8 cellular contexts compared by ENCODE assay signal in the genomic region with DNA sequence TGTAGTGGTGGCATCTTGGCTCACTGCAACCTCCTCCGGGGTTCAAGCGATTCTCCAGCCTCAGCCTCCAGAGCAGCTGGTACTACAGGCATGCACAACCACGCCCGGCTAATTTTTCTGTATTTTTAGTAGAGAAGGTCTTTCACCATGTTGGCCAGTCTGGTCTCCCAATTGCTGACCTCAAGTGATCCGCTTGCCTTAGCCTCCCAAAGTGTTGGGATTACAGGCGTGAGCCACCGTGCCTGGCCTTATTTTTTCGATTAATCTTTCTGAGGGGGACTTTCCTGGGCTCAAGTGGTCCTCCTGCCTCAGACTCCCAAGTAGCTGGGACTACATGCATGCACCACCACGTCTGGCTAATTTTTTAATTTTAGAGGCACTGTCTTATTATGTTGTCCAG. TPM values are rescaled to one million over a fixed set of nuclear protein-coding genes. Genes with fewer than 3 reads are reported as not detected.
DNase-seq lines count a peak whose midpoint lies in the region; ATAC-seq and TF ChIP-seq lines count a peak whose summit lies in the region.

No MANE protein-coding gene starts in this region.

- H3K4me3 ChIP-seq in heart left ventricle: peak overlapping the region in 9 of 12 donors; percentile 57 to 91 (median 73)

- no peaks in the 10 kb centered on the region for H3K9me3 ChIP-seq in heart left ventricle

- ATAC-seq in heart left ventricle: no peak
- no peak for ATAC-seq in left cardiac atrium
- no peak for ATAC-seq in HG03159 (IDR thresholded peaks at IDR 0.05; ENCODE audit: unreplicated experiment)
- no peak for ATAC-seq in GM21360 (IDR thresholded peaks at IDR 0.05; ENCODE audit: unreplicated experiment)

- H3K4me3 Mint-ChIP-seq in brain (peak overlapping the region; percentile 97 to 100 (median 99)), mesothelial cell of epicardium (peak overlapping the region; percentile 99)

- whole genome bisulfite sequencing in heart left ventricle, 4 donors: 91 to 93% (median 92%) methylated on average over 9 of the region's 9 CpGs

- no peak for DNase-seq in heart left ventricle
- DNase-seq in left cardiac atrium: no peak
- no peak for DNase-seq in mesothelial cell of epicardium (ENCODE audit: low spot score in 2 of 2, unreplicated experiment in 2 of 2)
- DNase-seq in central memory CD4-positive, alpha-beta T cell: no peak
- no peak for DNase-seq in inferior parietal cortex (ENCODE audit: extremely low spot score)

- no peaks in the 10 kb centered on the region for H3K27me3 ChIP-seq in heart left ventricle

- H3K27ac Mint-ChIP-seq in brain (peak overlapping the region; percentile 91 to 98 (median 96)), mesothelial cell of epicardium (peak overlapping the region; percentile 96)

- TF ChIP-seq POLR2A in heart left ventricle (IDR thresholded peaks at IDR 0.05): no peak

- TF ChIP-seq CTCF in heart left ventricle (IDR thresholded peaks at IDR 0.05) (no peak), brain (conservative IDR thresholded peaks at IDR 0.05) (no peak), mesothelial cell of epicardium (IDR thresholded peaks at IDR 0.05; ENCODE audit: unreplicated experiment) (no peak)

- H3K36me3 ChIP-seq in heart left ventricle: peaks cover 0 to 29% (median 27%) of the 10 kb centered on the region in 9 donors

- intact Hi-C loops in heart left ventricle (cut with DNase I) (loop anchor here in 1 of 10 donors (10.0 kb wide), 1 partner anchor 392 kb away; the partner anchor contains the start of genes NAGA, PHETA2 and SMDT1), left cardiac atrium (cut with DNase I) (no loop called here)

- peaks cover 10% of the 10 kb centered on the region for H3K27me3 Mint-ChIP-seq in brain
- H3K27me3 Mint-ChIP-seq in mesothelial cell of epicardium (ENCODE audit: low read depth): no peaks in the 10 kb centered on the region

- no peaks in the 10 kb centered on the region for H3K9me3 Mint-ChIP-seq in brain
- no peaks in the 10 kb centered on the region for H3K9me3 Mint-ChIP-seq in mesothelial cell of epicardium

- H3K4me1 ChIP-seq in heart left ventricle: peaks cover 0 to 22% (median 14%) of the 10 kb centered on the region in 12 donors

- H3K27ac ChIP-seq in heart left ventricle: peak overlapping the region in 9 of 12 donors; percentile 79 to 94 (median 86)

- H3K36me3 Mint-ChIP-seq in brain (peaks cover 37% of the 10 kb centered on the region), mesothelial cell of epicardium (peaks cover 13% of the 10 kb centered on the region)

- H3K4me1 Mint-ChIP-seq in brain: peaks cover 30% of the 10 kb centered on the region
- H3K4me1 Mint-ChIP-seq in mesothelial cell of epicardium: peaks cover 13% of the 10 kb centered on the region

RNA-seq across cellular contexts. Expression of gene SNU13, which starts 5.6 kb away (rescaled TPM):
- 100 to 1,000 TPM; 168 to 233 (median 201) TPM for total RNA-seq in heart left ventricle
- polyA plus RNA-seq in heart left ventricle: 100 to 1,000 TPM; 222 to 292 TPM
- 100 to 1,000 TPM; 178 to 226 TPM for total RNA-seq in left cardiac atrium
- polyA plus RNA-seq in brain (ENCODE audit: insufficient read depth, low read depth, low replicate concordance): 345 TPM
- 110 to 116 TPM (median 115 TPM) in 3 replicates for total RNA-seq in mesothelial cell of epicardium

RNA-seq across cellular contexts. Expression of gene MEI1, which starts 16.3 kb away (rescaled TPM):
- total RNA-seq in heart left ventricle (1 to 10 TPM in 3 of 9 donors, under 1 TPM in 2, not detected in 4; 0.40 to 2.3 (median 1.1) TPM), left cardiac atrium (1 to 10 TPM in 1 of 2 donors, under 1 TPM in 1; 0.42 to 1.7 TPM), mesothelial cell of epicardium (0.38 to 2.1 TPM (median 1.3 TPM) in 3 replicates)
- polyA plus RNA-seq in heart left ventricle (under 1 TPM; 0.23 to 0.54 TPM), brain (ENCODE audit: insufficient read depth, low read depth, low replicate concordance) (3.2 TPM)
